ENCODE assay signal across 8 cellular contexts in genomic region chrX:119692241-119693031, GRCh38. TPM values are rescaled to one million over a fixed set of nuclear protein-coding genes. Genes with fewer than 3 reads are reported as not detected.
DNase-seq lines count a peak whose midpoint lies in the region; ATAC-seq and TF ChIP-seq lines count a peak whose summit lies in the region.

No MANE protein-coding gene starts in this region.

- intact Hi-C loops in PC-3 (cut with micrococcal nuclease) = loop anchor here (2.0 to 5.0 kb wide), 2 partner anchors 38 to 80 kb away; no protein-coding TSS in a partner anchor

- H3K36me3 ChIP-seq in HEK293 (ENCODE audit: control insufficient read depth in 2 of 2, insufficient read depth in 1 of 2, low read length in 2 of 2) (no peaks in the 10 kb centered on the region), PC-3 (ENCODE audit: low read depth, low read length) (no peaks in the 10 kb centered on the region)

- ATAC-seq in PC-3 = peak; percentile 61
- ATAC-seq in foreskin keratinocyte = peak; percentile 74

- peak overlapping the region; percentile 87 for H3K4me2 ChIP-seq in PC-3 (ENCODE audit: low read length)

- TF ChIP-seq CTCF in HEK293 (tag by site-specific recombination; IDR thresholded peaks at IDR 0.05) (peak; percentile 48; the same call in 1 of the 2 replicates), PC-3 (conservative IDR thresholded peaks at IDR 0.05; ENCODE audit: low read depth, low read length) (0 out of 2 replicates have a peak, but pooled peaks have one; percentile 11), foreskin keratinocyte (conservative IDR thresholded peaks at IDR 0.05) (no peak), osteocyte (IDR thresholded peaks at IDR 0.05) (no peak)

- H4K20me1 ChIP-seq in PC-3 (ENCODE audit: low read length) = no peaks in the 10 kb centered on the region

- H3K9me3 Mint-ChIP-seq in osteocyte (ENCODE audit: unreplicated experiment) = no peaks in the 10 kb centered on the region

- peak overlapping the region; percentile 79 for H3K27ac Mint-ChIP-seq in osteocyte (ENCODE audit: unreplicated experiment)

- H3K27me3 ChIP-seq in PC-3 (ENCODE audit: low read length) = no peaks in the 10 kb centered on the region
- no peaks in the 10 kb centered on the region for H3K27me3 ChIP-seq in foreskin keratinocyte

- POLR2A ChIA-PET in HEK293 (lab: Yijun Ruan, JAX) (interaction anchor here (0.6 to 2.2 kb wide), 14 partner anchors 11 to 160 kb away, joined by 3 to 14 read pairs (median 4); partner anchors contain the start of genes RPL39, SOWAHD, UBE2A and UPF3B), PC-3 (lab: Charles Lee; ENCODE audit: unreplicated experiment) (interaction anchor here (0.7 kb wide), 1 partner anchor 81 kb away, joined by 10 read pairs; no protein-coding TSS in a partner anchor)

- no peaks in the 10 kb centered on the region for H3K27me3 Mint-ChIP-seq in osteocyte (ENCODE audit: unreplicated experiment)

- H3K9me3 ChIP-seq in HEK293 (ENCODE audit: control insufficient read depth, insufficient read depth, low read depth, low read length) (no peaks in the 10 kb centered on the region), PC-3 (ENCODE audit: low read length) (no peaks in the 10 kb centered on the region)

- peak overlapping the region; percentile 60 for H3K9ac ChIP-seq in PC-3 (ENCODE audit: low read length)

- no peaks in the 10 kb centered on the region for H3K9me2 ChIP-seq in PC-3 (replicated peaks; ENCODE audit: low read length)

- CTCF ChIA-PET in HEK293 (lab: Yijun Ruan, JAX) = interaction anchor here (0.6 to 1.6 kb wide), 8 partner anchors 30 to 175 kb away, joined by 3 to 6 read pairs (median 4); no protein-coding TSS in a partner anchor
- CTCF ChIA-PET in PC-3 (lab: Charles Lee) = interaction anchor here (0.6 to 1.0 kb wide), 3 partner anchors 82 to 176 kb away, joined by 3 to 4 read pairs (median 3); no protein-coding TSS in a partner anchor

- H3K36me3 Mint-ChIP-seq in osteocyte (ENCODE audit: unreplicated experiment) = no peaks in the 10 kb centered on the region

- H3K4me1 ChIP-seq in HEK293 (ENCODE audit: control insufficient read depth, insufficient read depth, low read length) (peaks cover 2% of the 10 kb centered on the region; the same call in 1 of the 2 replicates), PC-3 (ENCODE audit: insufficient read depth, low read length) (peaks cover 11% of the 10 kb centered on the region), foreskin keratinocyte (no peaks in the 10 kb centered on the region)

- H3K4me3 ChIP-seq in HEK293 (ENCODE audit: low read depth, low read length) (peak overlapping the region; percentile 71), PC-3 (ENCODE audit: low read length) (peak overlapping the region; percentile 82)

- DNase-seq in Daoy (ENCODE audit: low read depth) (peak; percentile 26), PC-3 (peak; percentile 36), foreskin keratinocyte (peak in 1 of 2 donors; percentile 33), osteocyte (ENCODE audit: extremely low spot score, unreplicated experiment) (no peak), NCI-H345 treated with DMSO at 0.1 percent for 48 hours (lab: John Stamatoyannopoulos, UW; ENCODE audit: unreplicated experiment) (no peak), germinal center (ENCODE audit: low spot score) (no peak)
- peak; percentile 38 for DNase-seq in activated effector memory CD4-positive, alpha-beta T cell treated with Interleukin-2 at 50 U/mL for 16 hours

- H3K79me2 ChIP-seq in PC-3 (ENCODE audit: low read length) = peaks cover 22% of the 10 kb centered on the region

- H3K27ac ChIP-seq in HEK293 (ENCODE audit: extremely low read depth, low read depth, low read length) = peak overlapping the region; percentile 60; the same call in 1 of the 2 replicates
- H3K27ac ChIP-seq in PC-3 (ENCODE audit: low read length) = no peak overlapping the region
- peak overlapping the region; percentile 36 for H3K27ac ChIP-seq in foreskin keratinocyte

- no peaks in the 10 kb centered on the region for H3F3A ChIP-seq in PC-3 (ENCODE audit: low read length, unreplicated experiment)

- H3K4me1 Mint-ChIP-seq in osteocyte (ENCODE audit: unreplicated experiment) = peaks cover 17% of the 10 kb centered on the region

- peak overlapping the region; percentile 93 for H2AFZ ChIP-seq in PC-3 (ENCODE audit: low read length)

- no TSS peak for BruUV-seq in PC-3 (replicated peaks; lab: Mats Ljungman, UMichigan)

- peak overlapping the region; percentile 93 for H3K4me3 Mint-ChIP-seq in osteocyte (ENCODE audit: unreplicated experiment)

TF ChIP-seq in HEK293, 187 proteins besides CTCF, POLR2A, EP300 and RAD21 (continues in another document):
- TF ChIP-seq GLIS2 (tag by site-specific recombination; IDR thresholded peaks at IDR 0.05) (peak; percentile 11; the same call in 1 of the 2 replicates), ZNF600 (tag by site-specific recombination; IDR thresholded peaks at IDR 0.05) (peak; percentile 91), ZBTB20 (tag by site-specific recombination; IDR thresholded peaks at IDR 0.05) (peak; percentile 54), ZXDB (tag by site-specific recombination; IDR thresholded peaks at IDR 0.05) (0 out of 2 replicates have a peak, but pooled peaks have one; percentile 37), ZNF549 (tag by site-specific recombination; IDR thresholded peaks at IDR 0.05) (no peak), ZSCAN4 (tag by site-specific recombination; IDR thresholded peaks at IDR 0.05) (peak; percentile 52), HIC1 (tag by site-specific recombination; IDR thresholded peaks at IDR 0.05) (0 out of 2 replicates have a peak, but pooled peaks have one; percentile 43), ZNF776 (tag by site-specific recombination; IDR thresholded peaks at IDR 0.05; ENCODE audit: borderline replicate concordance) (no peak), ZNF626 (tag by site-specific recombination; IDR thresholded peaks at IDR 0.05) (no peak), ZNF639 (tag by site-specific recombination; IDR thresholded peaks at IDR 0.05) (no peak), ZNF18 (tag by site-specific recombination; IDR thresholded peaks at IDR 0.05) (peak; percentile 93), SCRT2 (tag by site-specific recombination; IDR thresholded peaks at IDR 0.05) (peak; percentile 40; the same call in 1 of the 2 replicates)

RNA-seq across cellular contexts. Expression of gene SEPTIN6, which starts 0.5 kb away (rescaled TPM):
- 10.2 and 11.1 TPM in 2 replicates for total RNA-seq in Daoy (2014; rRNA removed; shearing (Covaris generic))
- total RNA-seq in PC-3 (2014; rRNA removed) (28.9 and 39.1 TPM in 2 replicates), foreskin keratinocyte (7.5 and 16.3 TPM in 2 replicates), osteocyte (53.8 and 56.2 TPM in 2 replicates)
- 7.3 and 14.3 TPM in 2 replicates for polyA plus RNA-seq in foreskin keratinocyte

Comparison
In these comparisons a context has a peak if more than half of its experiments do, and no peak if none do; other contexts are left out.
1. DNase-seq: peak in Daoy (single experiment), PC-3 (single experiment) and activated effector memory CD4-positive, alpha-beta T cell treated with Interleukin-2 at 50 U/mL for 16 hours (single experiment); none in osteocyte (single experiment), NCI-H345 treated with DMSO at 0.1 percent for 48 hours (single experiment) and germinal center (single experiment).
2. CTCF ChIP-seq: peak in HEK293 (single experiment) and PC-3 (single experiment); none in foreskin keratinocyte (single experiment) and osteocyte (single experiment).